36 cellular contexts compared by ENCODE assay signal in genomic region chr3:33159234-33159633, GRCh38. TPM values are rescaled to one million over a fixed set of nuclear protein-coding genes. Genes with fewer than 3 reads are reported as not detected.
"Had no signal": no experiment of that assay in that cellular context is flagged by ENCODE, and none has a peak within 500 bp of the region (broad histone marks: within the 10 kb centered on the region; RNA-seq: fewer than 3 reads in every experiment).

No MANE protein-coding gene starts in this region.

- H3K9me3 ChIP-seq: body of pancreas, breast epithelium had no signal

- H3K36me3 ChIP-seq: brain microvascular endothelial cell, breast epithelium, WERI-Rb-1 had no signal

- H3K27me3 ChIP-seq: body of pancreas, brain microvascular endothelial cell, breast epithelium had no signal

- H3K36me3 Mint-ChIP-seq: activated CD8-positive, alpha-beta memory T cell treated with anti-CD3 and anti-CD28 coated beads, Interleukin-2, amount 10 ng/mL, durations not matched to agents 7 days and 5 days; activated naive CD4-positive, alpha-beta T cell treated with anti-CD3 and anti-CD28 coated beads, Interleukin-2, amount 10 ng/mL, durations not matched to agents 7 days and 5 days; activated naive CD4-positive, alpha-beta T cell treated with anti-CD3 and anti-CD28 coated beads, Interleukin-2, amount 50 U/mL, for 24 hours; activated naive CD8-positive, alpha-beta T cell; activated naive CD8-positive, alpha-beta T cell treated with anti-CD3 and anti-CD28 coated beads, Interleukin-2, amount 10 ng/mL, durations not matched to agents 7 days and 5 days; WTC11 had no signal

- H3K4me1 Mint-ChIP-seq: activated CD4-positive, alpha-beta memory T cell treated with anti-CD3 and anti-CD28 coated beads, Interleukin-2, amount 10 ng/mL, durations not matched to agents 7 days and 5 days; activated CD4-positive, alpha-beta T cell treated with anti-CD3 and anti-CD28 coated beads for 36 hours; activated CD4-positive, alpha-beta T cell treated with anti-CD3 and anti-CD28 coated beads, Interleukin-2, amount 10 ng/mL, durations not matched to agents 7 days and 5 days; activated CD8-positive, alpha-beta memory T cell treated with anti-CD3 and anti-CD28 coated beads, Interleukin-2, amount 10 ng/mL, durations not matched to agents 7 days and 5 days; activated naive CD4-positive, alpha-beta T cell treated with anti-CD3 and anti-CD28 coated beads, Interleukin-2, amount 10 ng/mL, durations not matched to agents 7 days and 5 days; activated naive CD4-positive, alpha-beta T cell treated with anti-CD3 and anti-CD28 coated beads, Interleukin-2, amount 50 U/mL, for 24 hours had no signal

- H3K9me3 Mint-ChIP-seq: activated CD4-positive, alpha-beta memory T cell treated with anti-CD3 and anti-CD28 coated beads, Interleukin-2, amount 10 ng/mL, durations not matched to agents 7 days and 5 days; activated CD4-positive, alpha-beta T cell treated with anti-CD3 and anti-CD28 coated beads, Interleukin-2, amount 10 ng/mL, durations not matched to agents 7 days and 5 days; activated naive CD4-positive, alpha-beta T cell treated with anti-CD3 and anti-CD28 coated beads, Interleukin-2, amount 10 ng/mL, durations not matched to agents 7 days and 5 days; activated naive CD4-positive, alpha-beta T cell treated with anti-CD3 and anti-CD28 coated beads, Interleukin-2, amount 50 U/mL, for 24 hours; activated naive CD8-positive, alpha-beta T cell treated with anti-CD3 and anti-CD28 coated beads, Interleukin-2, amount 10 ng/mL, durations not matched to agents 7 days and 5 days; activated naive CD8-positive, alpha-beta T cell treated with anti-CD3 and anti-CD28 coated beads, Interleukin-2, amount 50 U/mL, for 24 hours; activated T-cell treated with anti-CD3 and anti-CD28 coated beads, Interleukin-2, amount 50 U/mL, for 24 hours; activated T-helper 2 cell treated with anti-CD3 and anti-CD28 coated beads, Interferon-gamma antibody, Interleukin-2, Interleukin-4, amounts not matched to agents 10 μg/mL and 5 μg/mL and 100 μg/mL, durations not matched to agents 14 hours and 24 hours and 36 hours; T-helper 1 cell treated with Interleukin-12 subunit alpha and Interleukin-12 subunit beta and Interleukin-4 antibody, amounts not matched to agents 30 μg/mL and 1 μg/mL, for 36 hours; T-helper 2 cell treated with Interferon-gamma antibody and Interleukin-4, amounts not matched to agents 5 μg/mL and 100 μg/mL, for 36 hours; WTC11 had no signal

- H3K27ac ChIP-seq: body of pancreas, brain microvascular endothelial cell, breast epithelium, WERI-Rb-1 had no signal

- H3K27ac Mint-ChIP-seq: activated CD4-positive, alpha-beta memory T cell treated with anti-CD3 and anti-CD28 coated beads, Interleukin-2, amount 10 ng/mL, durations not matched to agents 7 days and 5 days; activated CD4-positive, alpha-beta T cell treated with anti-CD3 and anti-CD28 coated beads for 36 hours; activated CD4-positive, alpha-beta T cell treated with anti-CD3 and anti-CD28 coated beads, Interleukin-2, amount 10 ng/mL, durations not matched to agents 7 days and 5 days; activated CD8-positive, alpha-beta memory T cell treated with anti-CD3 and anti-CD28 coated beads, Interleukin-2, amount 10 ng/mL, durations not matched to agents 7 days and 5 days; activated CD8-positive, alpha-beta T cell treated with anti-CD3 and anti-CD28 coated beads, Interleukin-2, amount 10 ng/mL, durations not matched to agents 7 days and 5 days; activated naive CD4-positive, alpha-beta T cell treated with anti-CD3 and anti-CD28 coated beads, Interleukin-2, amount 10 ng/mL, durations not matched to agents 7 days and 5 days; activated naive CD4-positive, alpha-beta T cell treated with anti-CD3 and anti-CD28 coated beads, Interleukin-2, amount 50 U/mL, for 24 hours; activated naive CD8-positive, alpha-beta T cell; activated naive CD8-positive, alpha-beta T cell treated with anti-CD3 and anti-CD28 coated beads, Interleukin-2, amount 10 ng/mL, durations not matched to agents 7 days and 5 days; activated naive CD8-positive, alpha-beta T cell treated with anti-CD3 and anti-CD28 coated beads, Interleukin-2, amount 50 U/mL, for 24 hours; activated T-cell treated with anti-CD3 and anti-CD28 coated beads, Interleukin-2, amount 50 U/mL, for 24 hours; activated T-helper 2 cell treated with anti-CD3 and anti-CD28 coated beads, Interferon-gamma antibody, Interleukin-2, Interleukin-4, amounts not matched to agents 10 μg/mL and 5 μg/mL and 100 μg/mL, durations not matched to agents 14 hours and 24 hours and 36 hours; T-helper 1 cell treated with Interleukin-12 subunit alpha and Interleukin-12 subunit beta and Interleukin-4 antibody, amounts not matched to agents 30 μg/mL and 1 μg/mL, for 36 hours; T-helper 2 cell treated with Interferon-gamma antibody and Interleukin-4, amounts not matched to agents 5 μg/mL and 100 μg/mL, for 36 hours; WTC11 had no signal

- DNase-seq: activated CD4-positive, alpha-beta memory T cell treated with anti-CD3 and anti-CD28 coated beads, Interleukin-2, amount 10 ng/mL, durations not matched to agents 7 days and 5 days; activated CD4-positive, alpha-beta T cell treated with anti-CD3 and anti-CD28 coated beads for 1 hour; activated CD4-positive, alpha-beta T cell treated with anti-CD3 and anti-CD28 coated beads for 36 hours; activated CD4-positive, alpha-beta T cell treated with anti-CD3 and anti-CD28 coated beads for 48 hours; activated CD4-positive, alpha-beta T cell treated with anti-CD3 and anti-CD28 coated beads, Interleukin-2, amount 10 ng/mL, durations not matched to agents 7 days and 5 days; activated CD4-positive, alpha-beta T cell treated with anti-CD3 and anti-CD28 coated beads, Interleukin-2, amount 50 U/mL, for 48 hours; activated CD4-positive, CD25-positive, alpha-beta regulatory T cell; activated CD8-positive, alpha-beta memory T cell treated with anti-CD3 and anti-CD28 coated beads for 24 hours; activated CD8-positive, alpha-beta memory T cell treated with anti-CD3 and anti-CD28 coated beads, Interleukin-2, amount 10 ng/mL, durations not matched to agents 7 days and 5 days; activated CD8-positive, alpha-beta memory T cell treated with anti-CD3 and anti-CD28 coated beads, Interleukin-2, amount 50 U/mL, for 48 hours; activated CD8-positive, alpha-beta T cell treated with anti-CD3 and anti-CD28 coated beads, Interleukin-2, amount 10 ng/mL, durations not matched to agents 7 days and 5 days; activated effector memory CD4-positive, alpha-beta T cell treated with Interleukin-2 at 50 U/mL for 16 hours; activated gamma-delta T cell; activated naive CD4-positive, alpha-beta T cell treated with anti-CD3 and anti-CD28 coated beads, Interleukin-2, amount 10 ng/mL, durations not matched to agents 7 days and 5 days; activated naive CD4-positive, alpha-beta T cell treated with Interleukin-2 at 50 U/mL for 16 hours; activated naive CD8-positive, alpha-beta T cell treated with anti-CD3 and anti-CD28 coated beads, Interleukin-2, amount 10 ng/mL, durations not matched to agents 7 days and 5 days; activated naive CD8-positive, alpha-beta T cell treated with anti-CD3 and anti-CD28 coated beads, Interleukin-2, amount 50 U/mL, for 24 hours; activated T-cell treated with anti-CD3 and anti-CD28 coated beads, Interleukin-2, amount 50 U/mL, for 24 hours; activated T-cell treated with anti-CD3 and anti-CD28 coated beads, Interleukin-2, amount 50 U/mL, for 48 hours; amygdala; anterior cingulate cortex; body of pancreas; brain microvascular endothelial cell; central memory CD4-positive, alpha-beta T cell; T-helper 1 cell; T-helper 2 cell; T-helper 9 cell; WERI-Rb-1 had no signal

- H3K4me1 ChIP-seq: body of pancreas, breast epithelium had no signal

- H3K4me3 Mint-ChIP-seq: activated CD4-positive, alpha-beta memory T cell treated with anti-CD3 and anti-CD28 coated beads, Interleukin-2, amount 10 ng/mL, durations not matched to agents 7 days and 5 days; activated CD4-positive, alpha-beta T cell treated with anti-CD3 and anti-CD28 coated beads for 36 hours; activated CD4-positive, alpha-beta T cell treated with anti-CD3 and anti-CD28 coated beads, Interleukin-2, amount 10 ng/mL, durations not matched to agents 7 days and 5 days; activated CD8-positive, alpha-beta memory T cell treated with anti-CD3 and anti-CD28 coated beads, Interleukin-2, amount 10 ng/mL, durations not matched to agents 7 days and 5 days; activated CD8-positive, alpha-beta T cell treated with anti-CD3 and anti-CD28 coated beads, Interleukin-2, amount 10 ng/mL, durations not matched to agents 7 days and 5 days; activated naive CD4-positive, alpha-beta T cell treated with anti-CD3 and anti-CD28 coated beads, Interleukin-2, amount 10 ng/mL, durations not matched to agents 7 days and 5 days; activated naive CD4-positive, alpha-beta T cell treated with anti-CD3 and anti-CD28 coated beads, Interleukin-2, amount 50 U/mL, for 24 hours; activated naive CD8-positive, alpha-beta T cell; activated naive CD8-positive, alpha-beta T cell treated with anti-CD3 and anti-CD28 coated beads, Interleukin-2, amount 10 ng/mL, durations not matched to agents 7 days and 5 days; activated naive CD8-positive, alpha-beta T cell treated with anti-CD3 and anti-CD28 coated beads, Interleukin-2, amount 50 U/mL, for 24 hours; activated T-cell treated with anti-CD3 and anti-CD28 coated beads, Interleukin-2, amount 50 U/mL, for 24 hours; T-helper 1 cell treated with Interleukin-12 subunit alpha and Interleukin-12 subunit beta and Interleukin-4 antibody, amounts not matched to agents 30 μg/mL and 1 μg/mL, for 36 hours; T-helper 2 cell treated with Interferon-gamma antibody and Interleukin-4, amounts not matched to agents 5 μg/mL and 100 μg/mL, for 36 hours; WTC11 had no signal

- H3K4me3 ChIP-seq: body of pancreas, breast epithelium had no signal

- ATAC-seq: activated CD4-positive, alpha-beta T cell treated with anti-CD3 and anti-CD28 coated beads for 36 hours; activated CD4-positive, CD25-positive, alpha-beta regulatory T cell treated with anti-CD3 and anti-CD28 coated beads, Interleukin-2, amount 50 U/mL, for 24 hours; activated CD8-positive, alpha-beta memory T cell treated with anti-CD3 and anti-CD28 coated beads, Interleukin-2, amount 10 ng/mL, durations not matched to agents 7 days and 5 days; activated CD8-positive, alpha-beta T cell treated with anti-CD3 and anti-CD28 coated beads, Interleukin-2, amount 10 ng/mL, durations not matched to agents 7 days and 5 days; activated naive CD8-positive, alpha-beta T cell treated with anti-CD3 and anti-CD28 coated beads, Interleukin-2, amount 50 U/mL, for 24 hours; body of pancreas; WTC11 had no signal

RNA-seq across cellular contexts. Expression of gene SUSD5, which starts 59.4 kb away (rescaled TPM):
- total RNA-seq: activated CD4-positive, alpha-beta memory T cell treated with anti-CD3 and anti-CD28 coated beads, Interleukin-2, amount 10 ng/mL, durations not matched to agents 7 days and 5 days; activated CD4-positive, alpha-beta T cell treated with anti-CD3 and anti-CD28 coated beads for 36 hours; activated CD4-positive, alpha-beta T cell treated with anti-CD3 and anti-CD28 coated beads, Interleukin-2, amount 10 ng/mL, durations not matched to agents 7 days and 5 days; activated CD8-positive, alpha-beta memory T cell treated with anti-CD3 and anti-CD28 coated beads, Interleukin-2, amount 10 ng/mL, durations not matched to agents 7 days and 5 days; activated CD8-positive, alpha-beta T cell treated with anti-CD3 and anti-CD28 coated beads, Interleukin-2, amount 10 ng/mL, durations not matched to agents 7 days and 5 days; activated naive CD8-positive, alpha-beta T cell treated with anti-CD3 and anti-CD28 coated beads, Interleukin-2, amount 10 ng/mL, durations not matched to agents 7 days and 5 days; activated T-helper 2 cell treated with anti-CD3 and anti-CD28 coated beads, Interferon-gamma antibody, Interleukin-2, Interleukin-4, amounts not matched to agents 10 μg/mL and 5 μg/mL and 100 μg/mL, durations not matched to agents 14 hours and 24 hours and 36 hours had no signal
